8 cellular contexts compared by ENCODE assay signal in genomic region chr20:40230486-40230885, GRCh38.
"Had no signal": no experiment of that assay in that cellular context is flagged by ENCODE, and none has a peak within 500 bp of the region (broad histone marks: within the 10 kb centered on the region; RNA-seq: fewer than 3 reads in every experiment).

No MANE protein-coding gene starts in this region.

- FAIRE-seq: G401.6, GM12878, GM12891, GM12892, GM18507, GM19239 had no signal

- H3K4me3 ChIP-seq: GM12878 had no signal

- DNase-seq: GDM1, GF-D8 had no signal
